Comparison of ENCODE assay signal across 13 cellular contexts in genomic region chr2:134259571-134259970, GRCh38. TPM values are rescaled to one million over a fixed set of nuclear protein-coding genes. Genes with fewer than 3 reads are reported as not detected.
A peak's percentile ranks its signal among the peaks of the same experiment; 100 is the strongest.
DNase-seq lines count a peak whose midpoint lies in the region; ATAC-seq and TF ChIP-seq lines count a peak whose summit lies in the region.
"Had no signal": no experiment of that assay in that cellular context is flagged by ENCODE, and none has a peak within 500 bp of the region (broad histone marks: within the 10 kb centered on the region; RNA-seq: fewer than 3 reads in every experiment).

No MANE protein-coding gene starts in this region.

- H3K36me3 Mint-ChIP-seq in CD4-positive, CD25-positive, alpha-beta regulatory T cell = peaks cover 15% of the 10 kb centered on the region
- H3K36me3 Mint-ChIP-seq in nephron progenitor cell (ENCODE audit: low read depth) = peaks cover 9% of the 10 kb centered on the region

- no peaks in the 10 kb centered on the region for H4K20me1 ChIP-seq in OCI-LY7 (ENCODE audit: insufficient read depth, low read length)

- peaks cover 5% of the 10 kb centered on the region for H3K36me3 ChIP-seq in CD4-positive, CD25-positive, alpha-beta regulatory T cell (ENCODE audit: control insufficient read depth, insufficient read depth, low read length)
- peaks cover 13% of the 10 kb centered on the region for H3K36me3 ChIP-seq in OCI-LY7 (ENCODE audit: insufficient read depth, low read length)
- H3K36me3 ChIP-seq: SJSA1 had no signal

- BruUV-seq in OCI-LY7 (replicated peaks; lab: Mats Ljungman, UMichigan) = no TSS peak

- CTCF ChIA-PET in OCI-LY7 (lab: Charles Lee; ENCODE audit: unreplicated experiment) = no interaction called here

- H3K4me3 Mint-ChIP-seq in CD4-positive, CD25-positive, alpha-beta regulatory T cell = peak overlapping the region in 2 of 4 donors; percentile 26 to 70
- no peak overlapping the region for H3K4me3 Mint-ChIP-seq in nephron progenitor cell

- no peak overlapping the region for H3K27ac ChIP-seq in CD4-positive, CD25-positive, alpha-beta regulatory T cell (ENCODE audit: insufficient read depth, low read length, poor library complexity, severe bottlenecking)
- H3K27ac ChIP-seq in OCI-LY7 (ENCODE audit: low read depth, low read length, poor library complexity, severe bottlenecking) (peak overlapping the region; percentile 91), dorsolateral prefrontal cortex (peak overlapping the region; percentile 62 to 97 (median 89))
- H3K27ac ChIP-seq: SJSA1 had no signal

- H3K27me3 Mint-ChIP-seq in CD4-positive, CD25-positive, alpha-beta regulatory T cell = no peaks in the 10 kb centered on the region
- no peaks in the 10 kb centered on the region for H3K27me3 Mint-ChIP-seq in nephron progenitor cell (ENCODE audit: low read depth, poor library complexity)

- H3K4me2 ChIP-seq in OCI-LY7 (ENCODE audit: low read length) = peak overlapping the region; percentile 80

- no peaks in the 10 kb centered on the region for H3K9me2 ChIP-seq in OCI-LY7 (ENCODE audit: insufficient read depth, low read length)

- intact Hi-C loops in OCI-LY7 (cut with micrococcal nuclease; ENCODE audit: unreplicated experiment) = no loop called here
- intact Hi-C loops in dorsolateral prefrontal cortex (cut with DNase I) = loop anchor here (10.0 kb wide), 2 partner anchors 105 to 375 kb away; no protein-coding TSS in a partner anchor

- peaks cover 89% of the 10 kb centered on the region for H3K79me2 ChIP-seq in OCI-LY7 (ENCODE audit: insufficient read depth, low read depth, low read length)

- POLR2A ChIA-PET in OCI-LY7 (lab: Charles Lee) = interaction anchor here (0.9 to 7.5 kb wide), 4 partner anchors 13 to 152 kb away, joined by 3 to 115 read pairs (median 6); no protein-coding TSS in a partner anchor

- no peaks in the 10 kb centered on the region for H3K9me3 Mint-ChIP-seq in CD4-positive, CD25-positive, alpha-beta regulatory T cell
- no peaks in the 10 kb centered on the region for H3K9me3 Mint-ChIP-seq in nephron progenitor cell

- no peak for DNase-seq in CD4-positive, CD25-positive, alpha-beta regulatory T cell
- DNase-seq in OCI-LY7 (ENCODE audit: low spot score) = no peak
- no peak for DNase-seq in dorsolateral prefrontal cortex
- no peak for DNase-seq in nephron progenitor cell
- no peak for DNase-seq in superior temporal gyrus (ENCODE audit: extremely low spot score)
- no peak for DNase-seq in LoVo (ENCODE audit: low spot score)
- DNase-seq in NCI-H1417 treated with DMSO at 0.1 percent for 48 hours (lab: John Stamatoyannopoulos, UW) = no peak
- DNase-seq in middle frontal gyrus (ENCODE audit: extremely low spot score, low spot score) = no peak
- DNase-seq: activated naive CD4-positive, alpha-beta T cell treated with anti-CD3 and anti-CD28 coated beads, Interleukin-2, amount 50 U/mL, for 16 hours; DMS79; NCI-H1048; stimulated activated naive CD8-positive, alpha-beta T cell treated with anti-CD3 and anti-CD28 coated beads, Interleukin-15, Interleukin-2, amounts not matched to agents 100 U/mL and 50 U/mL, for 24 hours had no signal

- no peak overlapping the region for H2AFZ ChIP-seq in OCI-LY7 (ENCODE audit: low read length)

- H3K4me1 ChIP-seq in CD4-positive, CD25-positive, alpha-beta regulatory T cell (ENCODE audit: control insufficient read depth, insufficient read depth, low read length, poor library complexity, severe bottlenecking) = peaks cover 32% of the 10 kb centered on the region
- peaks cover 98% of the 10 kb centered on the region for H3K4me1 ChIP-seq in OCI-LY7 (ENCODE audit: insufficient read depth, low read length, poor library complexity, severe bottlenecking)

- no peak for TF ChIP-seq CTCF in OCI-LY7 (conservative IDR thresholded peaks at IDR 0.05; ENCODE audit: low read length)
- TF ChIP-seq CTCF in dorsolateral prefrontal cortex (IDR thresholded peaks at IDR 0.05 in 54 of 56, conservative IDR thresholded peaks at IDR 0.05 in 2 of 56; ENCODE audit: low read depth in 1 of 56, partially characterized antibody in 56 of 56) = no peak
- no peak for TF ChIP-seq CTCF in nephron progenitor cell (IDR thresholded peaks at IDR 0.05)

- H3K27ac Mint-ChIP-seq in CD4-positive, CD25-positive, alpha-beta regulatory T cell = peak overlapping the region; percentile 51 to 95 (median 76)
- H3K27ac Mint-ChIP-seq in nephron progenitor cell = peak overlapping the region; percentile 75

- no peak for ATAC-seq in CD4-positive, CD25-positive, alpha-beta regulatory T cell (ENCODE audit: low read depth in 2 of 2)
- ATAC-seq: stimulated activated naive CD8-positive, alpha-beta T cell treated with anti-CD3 and anti-CD28 coated beads, Interleukin-15, Interleukin-2, amounts not matched to agents 100 U/mL and 50 U/mL, for 24 hours had no signal

- H3K9me3 ChIP-seq in CD4-positive, CD25-positive, alpha-beta regulatory T cell (ENCODE audit: control insufficient read depth in 2 of 2, low read length in 2 of 2) = no peaks in the 10 kb centered on the region
- H3K9me3 ChIP-seq in OCI-LY7 (ENCODE audit: low read length) = no peaks in the 10 kb centered on the region
- H3K9me3 ChIP-seq: SJSA1 had no signal

- H3K4me3 ChIP-seq in CD4-positive, CD25-positive, alpha-beta regulatory T cell (ENCODE audit: low read depth, low read length) = no peak overlapping the region
- no peak overlapping the region for H3K4me3 ChIP-seq in OCI-LY7 (ENCODE audit: low read depth, low read length, poor library complexity, severe bottlenecking)
- peak overlapping the region in 4 of 59 donors; percentile 9 to 42 (median 26) for H3K4me3 ChIP-seq in dorsolateral prefrontal cortex
- H3K4me3 ChIP-seq: SJSA1 had no signal

- peaks cover 12 to 75% (median 53%) of the 10 kb centered on the region in 4 donors for H3K4me1 Mint-ChIP-seq in CD4-positive, CD25-positive, alpha-beta regulatory T cell
- H3K4me1 Mint-ChIP-seq in nephron progenitor cell = peaks cover 17% of the 10 kb centered on the region

- H3K27me3 ChIP-seq in CD4-positive, CD25-positive, alpha-beta regulatory T cell (ENCODE audit: control insufficient read depth, insufficient read depth, low read length) = no peaks in the 10 kb centered on the region
- H3K27me3 ChIP-seq in dorsolateral prefrontal cortex = no peaks in the 10 kb centered on the region
- H3K27me3 ChIP-seq: SJSA1 had no signal

RNA-seq across cellular contexts. Expression of gene MGAT5, which starts 5.7 kb away (rescaled TPM):
- total RNA-seq in CD4-positive, CD25-positive, alpha-beta regulatory T cell = 68.8 TPM
- polyA plus RNA-seq in CD4-positive, CD25-positive, alpha-beta regulatory T cell = 1 to 10 TPM; 3.6 to 7.2 (median 6.3) TPM
- 39.1 and 60.8 TPM in 2 replicates for total RNA-seq in OCI-LY7 (2014; rRNA removed; shearing (Covaris generic))
- total RNA-seq in OCI-LY7 (2022) (58.4 and 68.0 TPM in 2 replicates), dorsolateral prefrontal cortex (10 to 100 TPM; 58.2 to 97.2 (median 74.5) TPM)
